2 cellular contexts compared by ENCODE assay signal in the genomic region with DNA sequence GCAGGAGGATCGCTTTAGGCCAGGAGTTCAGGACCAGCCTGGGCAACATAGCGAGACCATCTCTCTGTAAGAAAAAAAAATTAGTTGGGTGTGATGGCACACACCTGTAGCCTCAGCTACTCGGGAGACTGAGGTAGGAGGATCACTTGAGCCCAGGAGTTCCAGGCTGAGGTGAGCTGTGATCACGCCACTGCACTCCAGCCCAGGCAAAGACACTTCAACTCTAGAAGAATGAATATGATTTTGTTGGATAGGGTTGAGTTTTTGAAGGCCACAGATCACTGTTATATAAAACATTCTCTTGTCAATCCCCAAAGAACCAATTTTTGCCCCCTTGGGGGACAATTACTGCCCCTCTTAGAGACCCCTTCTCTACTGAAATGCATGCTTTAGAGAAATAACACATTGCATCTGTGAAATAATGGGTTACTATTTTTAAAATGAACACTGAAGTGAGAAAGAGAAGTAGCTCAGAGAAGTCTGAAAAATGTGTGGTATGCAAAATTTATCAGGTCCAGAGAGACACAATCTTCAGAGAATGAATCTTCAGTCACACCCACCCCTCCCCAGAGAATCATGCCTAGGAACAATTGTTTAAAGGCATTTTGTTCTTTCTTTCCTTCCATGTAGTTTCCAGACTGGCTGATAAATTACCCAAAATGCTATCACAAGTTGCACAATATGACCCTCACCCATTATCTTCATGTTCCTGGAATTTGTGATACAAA.
A peak's percentile ranks its signal among the peaks of the same experiment; 100 is the strongest.
TF ChIP-seq lines count a peak whose summit lies in the region.

No MANE protein-coding gene starts in this region.

TF ChIP-seq in GM12891, 5 proteins besides CTCF, POLR2A, EP300 and RAD21:
- TF ChIP-seq PAX5 (IDR thresholded peaks at IDR 0.05; ENCODE audit: insufficient read depth, low read length, severe bottlenecking) (no peak), POU2F2 (IDR thresholded peaks at IDR 0.05; ENCODE audit: low read depth, low read length) (peak; percentile 67; the same call in 1 of the 2 replicates), SPI1 (IDR thresholded peaks at IDR 0.05; ENCODE audit: low read depth, low read length) (no peak)

TF ChIP-seq in K562, 482 proteins besides CTCF, POLR2A, EP300 and RAD21:
- no peak for TF ChIP-seq NR2F6 (CRISPR knock-in tag; IDR thresholded peaks at IDR 0.05)
- no peak for TF ChIP-seq MIER1 (IDR thresholded peaks at IDR 0.05; ENCODE audit: low read depth)
- no peak for TF ChIP-seq SNAPC5 (CRISPR knock-in tag; IDR thresholded peaks at IDR 0.05)
- TF ChIP-seq ZNF316 (IDR thresholded peaks at IDR 0.05): 0 out of 2 replicates have a peak, but pooled peaks have one; percentile 17
- TF ChIP-seq CEBPB (tag; IDR thresholded peaks at IDR 0.05): peak; percentile 58
